ENCODE assay signal across 20 cellular contexts in the genomic region with DNA sequence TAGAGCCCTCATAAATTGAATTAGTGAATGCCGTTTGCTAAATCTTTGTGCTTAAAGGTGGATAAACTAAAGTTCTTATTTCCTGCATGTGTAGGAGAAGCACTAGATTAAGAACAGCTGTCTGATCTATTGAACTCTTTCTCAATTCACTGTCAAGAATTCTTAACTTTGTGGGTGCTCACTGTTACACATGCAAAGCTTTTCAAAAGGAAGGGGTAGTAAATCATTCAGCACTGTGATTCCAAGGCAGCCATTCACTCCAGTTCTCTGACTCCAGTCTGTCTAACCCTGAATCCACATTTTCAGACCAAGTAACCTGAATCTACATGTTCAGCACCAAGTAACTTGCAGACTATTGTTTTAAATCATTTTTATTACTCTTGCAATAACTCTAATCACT.
"Had no signal": no experiment of that assay in that cellular context is flagged by ENCODE, and none has a peak within 500 bp of the region (broad histone marks: within the 10 kb centered on the region; RNA-seq: fewer than 3 reads in every experiment).

No MANE protein-coding gene starts in this region.

- H3K27ac ChIP-seq: adrenal gland, left ventricle myocardium inferior, stomach, testis, upper lobe of left lung, VCaP had no signal

- H3K4me2 ChIP-seq: SK-N-SH had no signal

- H3K36me3 Mint-ChIP-seq: activated CD4-positive, alpha-beta memory T cell treated with anti-CD3 and anti-CD28 coated beads for 36 hours; natural killer cell had no signal

- H3K27me3 ChIP-seq: adrenal gland, stomach, testis, upper lobe of left lung had no signal

- H3K27ac Mint-ChIP-seq: activated CD4-positive, alpha-beta memory T cell treated with anti-CD3 and anti-CD28 coated beads for 36 hours; natural killer cell; progenitor cell of endocrine pancreas had no signal

- DNase-seq: activated CD4-positive, alpha-beta memory T cell treated with anti-CD3 and anti-CD28 coated beads for 36 hours; activated effector memory CD4-positive, alpha-beta T cell treated with Interleukin-2 at 50 U/mL for 16 hours; activated naive CD4-positive, alpha-beta T cell treated with anti-CD3 and anti-CD28 coated beads, Interleukin-2, amount 50 U/mL, for 16 hours; activated T-cell treated with anti-CD3 and anti-CD28 coated beads, Interleukin-2, amount 50 U/mL, for 4 hours; adrenal gland; central memory CD4-positive, alpha-beta T cell; effector memory CD4-positive, alpha-beta T cell; islet precursor cell; left ventricle myocardium inferior; natural killer cell; occipital lobe; SK-N-SH; stimulated activated CD4-positive, alpha-beta T cell treated with anti-CD3 and anti-CD28 coated beads, Interleukin-1b, Interleukin-23, amount 100 ng/mL, for 48 hours; stomach; T-helper 1 cell; testis; upper lobe of left lung had no signal

- H3K4me1 ChIP-seq: adrenal gland, left ventricle myocardium inferior, stomach, testis, upper lobe of left lung had no signal

- H3K27me3 Mint-ChIP-seq: activated CD4-positive, alpha-beta memory T cell treated with anti-CD3 and anti-CD28 coated beads for 36 hours; progenitor cell of endocrine pancreas had no signal

- H3K4me1 Mint-ChIP-seq: natural killer cell had no signal

- H3K9me3 Mint-ChIP-seq: activated T-cell treated with anti-CD3 and anti-CD28 coated beads, Interleukin-2, amount 50 U/mL, for 4 hours had no signal

- H3K9ac ChIP-seq: SK-N-SH had no signal

- H3K4me3 ChIP-seq: adrenal gland, left ventricle myocardium inferior, stomach, testis, upper lobe of left lung had no signal

- H3K36me3 ChIP-seq: adrenal gland, left ventricle myocardium inferior, stomach, upper lobe of left lung had no signal

- H3K4me3 Mint-ChIP-seq: activated CD4-positive, alpha-beta memory T cell treated with anti-CD3 and anti-CD28 coated beads for 36 hours; activated T-cell treated with anti-CD3 and anti-CD28 coated beads, Interleukin-2, amount 50 U/mL, for 4 hours; natural killer cell had no signal

- ATAC-seq: activated T-cell treated with anti-CD3 and anti-CD28 coated beads, Interleukin-2, amount 50 U/mL, for 4 hours; natural killer cell; sciatic nerve had no signal
